11 cellular contexts compared by ENCODE assay signal in the genomic region with DNA sequence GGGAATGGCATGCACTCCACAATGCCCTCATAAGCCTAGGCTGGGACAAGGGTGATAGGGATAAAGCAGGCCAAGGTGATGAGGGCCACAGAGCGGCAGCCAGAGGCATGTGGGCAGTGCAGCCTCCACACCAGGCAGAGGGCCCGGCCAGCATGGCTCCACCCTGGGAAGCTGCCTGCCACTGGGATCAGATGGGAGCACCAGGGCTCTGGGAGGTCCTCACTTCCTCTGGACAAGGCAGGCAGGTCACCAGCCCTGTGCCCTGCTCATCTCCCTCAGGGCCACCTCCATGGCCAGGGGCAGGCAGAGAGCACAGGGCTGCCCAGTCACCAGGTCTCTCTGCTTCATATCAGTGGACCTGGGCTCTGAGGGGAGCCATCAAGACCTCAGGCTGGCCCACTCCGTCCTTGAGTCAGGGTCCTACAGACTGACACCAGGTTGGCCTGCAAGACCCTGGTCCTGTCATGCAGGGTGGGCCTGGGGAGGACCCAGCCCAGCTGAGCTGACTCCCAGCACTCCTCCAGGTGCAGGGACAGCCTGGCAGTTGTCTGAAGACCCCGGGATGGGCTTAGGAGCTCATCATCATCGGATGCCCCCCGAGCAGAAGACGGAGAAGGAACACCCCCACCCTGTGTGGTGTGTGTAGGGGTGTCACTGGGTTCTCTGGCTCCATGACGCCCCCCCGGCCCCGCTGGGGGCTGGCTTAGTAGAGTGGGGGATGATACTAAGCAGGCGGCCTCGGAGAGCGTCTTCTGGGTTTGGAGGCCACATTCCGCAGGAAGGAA. TPM values are rescaled to one million over a fixed set of nuclear protein-coding genes. Genes with fewer than 3 reads are reported as not detected.
DNase-seq lines count a peak whose midpoint lies in the region; ATAC-seq and TF ChIP-seq lines count a peak whose summit lies in the region.
"Not testable (repeated sequence)": the region's sequence is repeated elsewhere in the genome, so short reads cannot be mapped to it uniquely, and the experiment has no call there.
"Had no signal": no experiment of that assay in that cellular context is flagged by ENCODE, and none has a peak within 500 bp of the region (broad histone marks: within the 10 kb centered on the region; RNA-seq: fewer than 3 reads in every experiment).

No MANE protein-coding gene starts in this region.

- not testable (repeated sequence) for H3K4me1 Mint-ChIP-seq in CD4-positive, alpha-beta memory T cell; activated CD8-positive, alpha-beta T cell treated with anti-CD3 and anti-CD28 coated beads, Interleukin-2, amount 10 ng/mL, durations not matched to agents 7 days and 5 days (ENCODE audit: low read depth); activated naive CD8-positive, alpha-beta T cell treated with anti-CD3 and anti-CD28 coated beads for 36 hours; stimulated activated naive B cell treated with anti-CD40 and anti-IgM and Interleukin-4, amounts not matched to agents 10 μg/mL and 1 μg/mL and 100 μg/mL, for 72 hours
- H3K4me1 Mint-ChIP-seq in neural crest cell: peaks cover 11% of the 10 kb centered on the region

- not testable (repeated sequence) for H3K36me3 Mint-ChIP-seq in CD4-positive, alpha-beta memory T cell; activated CD8-positive, alpha-beta T cell treated with anti-CD3 and anti-CD28 coated beads, Interleukin-2, amount 10 ng/mL, durations not matched to agents 7 days and 5 days (ENCODE audit: low read depth); activated naive CD8-positive, alpha-beta T cell treated with anti-CD3 and anti-CD28 coated beads for 36 hours; neural crest cell (ENCODE audit: low read depth); stimulated activated naive B cell treated with anti-CD40 and anti-IgM and Interleukin-4, amounts not matched to agents 10 μg/mL and 1 μg/mL and 100 μg/mL, for 72 hours

- not testable (repeated sequence) for H3K36me3 ChIP-seq in CD4-positive, alpha-beta memory T cell (ENCODE audit: insufficient read depth, low read length); SK-N-SH (replicated peaks in 1 of 2; ENCODE audit: control insufficient read depth in 1 of 2, insufficient read depth in 2 of 2, low read length in 1 of 2); lower lobe of right lung

- H3K27me3 Mint-ChIP-seq in CD4-positive, alpha-beta memory T cell: peaks cover 12% of the 10 kb centered on the region in 2 donors
- not testable (repeated sequence) for H3K27me3 Mint-ChIP-seq in activated CD8-positive, alpha-beta T cell treated with anti-CD3 and anti-CD28 coated beads, Interleukin-2, amount 10 ng/mL, durations not matched to agents 7 days and 5 days (ENCODE audit: low read depth); neural crest cell (ENCODE audit: low read depth)
- H3K27me3 Mint-ChIP-seq in activated naive CD8-positive, alpha-beta T cell treated with anti-CD3 and anti-CD28 coated beads for 36 hours: peaks cover 24% of the 10 kb centered on the region
- peaks cover 37 to 50% of the 10 kb centered on the region in 2 donors for H3K27me3 Mint-ChIP-seq in stimulated activated naive B cell treated with anti-CD40 and anti-IgM and Interleukin-4, amounts not matched to agents 10 μg/mL and 1 μg/mL and 100 μg/mL, for 72 hours

- DNase-seq in CD4-positive, alpha-beta memory T cell; activated CD8-positive, alpha-beta T cell treated with anti-CD3 and anti-CD28 coated beads, Interleukin-2, amount 10 ng/mL, durations not matched to agents 7 days and 5 days; activated naive CD8-positive, alpha-beta T cell treated with anti-CD3 and anti-CD28 coated beads for 36 hours; dorsolateral prefrontal cortex; neural crest cell (ENCODE audit: low read depth, low spot score); stimulated activated naive B cell treated with anti-CD40 and anti-IgM and Interleukin-4, amounts not matched to agents 10 μg/mL and 1 μg/mL and 100 μg/mL, for 72 hours: not testable (repeated sequence)
- peak; percentile 43 for DNase-seq in SK-N-SH
- DNase-seq in lower lobe of right lung: peak; percentile 24

- not testable (repeated sequence) for H3K9me3 ChIP-seq in CD4-positive, alpha-beta memory T cell (ENCODE audit: control insufficient read depth in 1 of 2, low read length in 2 of 2); SK-N-SH; lower lobe of right lung

- H3K27ac Mint-ChIP-seq in CD4-positive, alpha-beta memory T cell; activated CD8-positive, alpha-beta T cell treated with anti-CD3 and anti-CD28 coated beads, Interleukin-2, amount 10 ng/mL, durations not matched to agents 7 days and 5 days; activated naive CD8-positive, alpha-beta T cell treated with anti-CD3 and anti-CD28 coated beads for 36 hours; neural crest cell (ENCODE audit: unreplicated experiment); stimulated activated naive B cell treated with anti-CD40 and anti-IgM and Interleukin-4, amounts not matched to agents 10 μg/mL and 1 μg/mL and 100 μg/mL, for 72 hours: not testable (repeated sequence)

- H4K20me1 ChIP-seq in SK-N-SH (ENCODE audit: insufficient read depth): not testable (repeated sequence)

- H3K9ac ChIP-seq in SK-N-SH: not testable (repeated sequence)

- H3K79me2 ChIP-seq in SK-N-SH (ENCODE audit: insufficient read depth): not testable (repeated sequence)

- H3K27me3 ChIP-seq in CD4-positive, alpha-beta memory T cell (ENCODE audit: insufficient read depth, low read length); SK-N-SH (ENCODE audit: insufficient read depth); dorsolateral prefrontal cortex: not testable (repeated sequence)
- peaks cover 30% of the 10 kb centered on the region for H3K27me3 ChIP-seq in lower lobe of right lung (ENCODE audit: low read depth)

- H2AFZ ChIP-seq in SK-N-SH (ENCODE audit: low read depth): not testable (repeated sequence)

- TF ChIP-seq CTCF in SK-N-SH (IDR thresholded peaks at IDR 0.05); dorsolateral prefrontal cortex (IDR thresholded peaks at IDR 0.05 in 54 of 56, conservative IDR thresholded peaks at IDR 0.05 in 2 of 56; ENCODE audit: low read depth in 1 of 56, partially characterized antibody in 56 of 56); lower lobe of right lung (IDR thresholded peaks at IDR 0.05); neural crest cell (conservative IDR thresholded peaks at IDR 0.05): not testable (repeated sequence)

- POLR2A ChIA-PET in CD4-positive, alpha-beta memory T cell (lab: Charles Lee; ENCODE audit: partially characterized antibody); SK-N-SH (lab: Yijun Ruan, JAX); activated CD8-positive, alpha-beta T cell treated with anti-CD3 and anti-CD28 coated beads, Interleukin-2, amount 10 ng/mL, durations not matched to agents 7 days and 5 days (lab: Charles Lee): not testable (repeated sequence)

- WGBS in SK-N-SH (ENCODE audit: low lambda C conversion rate): 94% methylated on average over 10 of the region's 14 CpGs

- CTCF ChIA-PET in CD4-positive, alpha-beta memory T cell (lab: Charles Lee; ENCODE audit: partially characterized antibody); activated CD8-positive, alpha-beta T cell treated with anti-CD3 and anti-CD28 coated beads, Interleukin-2, amount 10 ng/mL, durations not matched to agents 7 days and 5 days (lab: Charles Lee): not testable (repeated sequence)
- CTCF ChIA-PET in SK-N-SH (lab: Yijun Ruan, JAX): interaction anchor here (1.0 kb wide), 1 partner anchor 175 kb away, joined by 3 read pairs; a partner anchor contains a TSS

- intact Hi-C loops in CD4-positive, alpha-beta memory T cell (cut with micrococcal nuclease); dorsolateral prefrontal cortex (cut with DNase I); lower lobe of right lung (cut with DNase I): not testable (repeated sequence)

- H3F3A ChIP-seq in SK-N-SH (replicated peaks; ENCODE audit: insufficient read depth): not testable (repeated sequence)

- H3K4me3 ChIP-seq in CD4-positive, alpha-beta memory T cell (ENCODE audit: low read length in 2 of 2); SK-N-SH (ENCODE audit: low read depth in 2 of 2, low read length in 1 of 2); lower lobe of right lung: not testable (repeated sequence)
- H3K4me3 ChIP-seq in dorsolateral prefrontal cortex: peak overlapping the region in 48 of 59 donors; percentile 23 to 84 (median 62)

- not testable (repeated sequence) for H3K4me2 ChIP-seq in SK-N-SH

- TF ChIP-seq RAD21 in SK-N-SH (IDR thresholded peaks at IDR 0.05; ENCODE audit: low read length): not testable (repeated sequence)

- H3K4me1 ChIP-seq in CD4-positive, alpha-beta memory T cell (ENCODE audit: insufficient read depth, low read length); lower lobe of right lung: not testable (repeated sequence)
- H3K4me1 ChIP-seq in SK-N-SH (ENCODE audit: control insufficient read depth in 1 of 2, insufficient read depth in 2 of 2, low read depth in 1 of 2, low read length in 1 of 2): peaks cover 0 to 27% of the 10 kb centered on the region in 2 experiments; a peak in 1 of 4 replicates

- not testable (repeated sequence) for TF ChIP-seq EP300 in SK-N-SH (IDR thresholded peaks at IDR 0.05; ENCODE audit: borderline replicate concordance in 1 of 2, low read depth in 1 of 2, low read length in 1 of 2)

- H3K9me3 Mint-ChIP-seq in CD4-positive, alpha-beta memory T cell; activated CD8-positive, alpha-beta T cell treated with anti-CD3 and anti-CD28 coated beads, Interleukin-2, amount 10 ng/mL, durations not matched to agents 7 days and 5 days (ENCODE audit: insufficient read depth); activated naive CD8-positive, alpha-beta T cell treated with anti-CD3 and anti-CD28 coated beads for 36 hours; neural crest cell; stimulated activated naive B cell treated with anti-CD40 and anti-IgM and Interleukin-4, amounts not matched to agents 10 μg/mL and 1 μg/mL and 100 μg/mL, for 72 hours: not testable (repeated sequence)

- not testable (repeated sequence) for H3K27ac ChIP-seq in CD4-positive, alpha-beta memory T cell (ENCODE audit: low read depth, low read length); SK-N-SH (ENCODE audit: low read depth in 2 of 2, low read length in 1 of 2); lower lobe of right lung
- peak overlapping the region in 43 of 59 donors; percentile 3 to 87 (median 61) for H3K27ac ChIP-seq in dorsolateral prefrontal cortex

- ATAC-seq in activated CD8-positive, alpha-beta T cell treated with anti-CD3 and anti-CD28 coated beads, Interleukin-2, amount 10 ng/mL, durations not matched to agents 7 days and 5 days; lower lobe of right lung; stimulated activated naive B cell treated with anti-CD40 and anti-IgM and Interleukin-4, amounts not matched to agents 10 μg/mL and 1 μg/mL and 100 μg/mL, for 72 hours (replicated peaks): not testable (repeated sequence)

- H3K9me2 ChIP-seq in SK-N-SH: not testable (repeated sequence)

- H3K4me3 Mint-ChIP-seq in CD4-positive, alpha-beta memory T cell: peak overlapping the region in 5 of 8 donors; percentile 20 to 75 (median 57)
- peak overlapping the region; percentile 42 for H3K4me3 Mint-ChIP-seq in activated CD8-positive, alpha-beta T cell treated with anti-CD3 and anti-CD28 coated beads, Interleukin-2, amount 10 ng/mL, durations not matched to agents 7 days and 5 days
- H3K4me3 Mint-ChIP-seq in activated naive CD8-positive, alpha-beta T cell treated with anti-CD3 and anti-CD28 coated beads for 36 hours: peak overlapping the region; percentile 51
- peak overlapping the region; percentile 84 for H3K4me3 Mint-ChIP-seq in neural crest cell
- peak overlapping the region; percentile 62 to 64 for H3K4me3 Mint-ChIP-seq in stimulated activated naive B cell treated with anti-CD40 and anti-IgM and Interleukin-4, amounts not matched to agents 10 μg/mL and 1 μg/mL and 100 μg/mL, for 72 hours

RNA-seq across cellular contexts. Expression of a gene that starts 33.3 kb away (rescaled TPM):
- total RNA-seq in CD4-positive, alpha-beta memory T cell: under 1 TPM; 0.22 to 0.23 TPM
- under 1 TPM in 1 of 2 donors, not detected in 1; 0.15 TPM for polyA plus RNA-seq in CD4-positive, alpha-beta memory T cell
- polyA plus RNA-seq in SK-N-SH (2012; rRNA removed): 0.03 and 0.23 TPM in 2 replicates
- polyA plus RNA-seq in SK-N-SH (2012; cell fraction: cytosol; rRNA removed): 0.08 TPM in 1 of 2 replicates, not detected in the other
- 0.67 and 1.2 TPM in 2 replicates for polyA plus RNA-seq in SK-N-SH (2012; cell fraction: nucleus; rRNA removed)
- total RNA-seq in activated CD8-positive, alpha-beta T cell treated with anti-CD3 and anti-CD28 coated beads, Interleukin-2, amount 10 ng/mL, durations not matched to agents 7 days and 5 days: not detected
- not detected for total RNA-seq in activated naive CD8-positive, alpha-beta T cell treated with anti-CD3 and anti-CD28 coated beads for 36 hours
- 100 to 1,000 TPM in 18 of 120 experiments, 10 to 100 TPM in 101, 1 to 10 TPM in 1; 8.8 to 164 (median 65.6) TPM for total RNA-seq in dorsolateral prefrontal cortex
- 33.9 TPM for total RNA-seq in lower lobe of right lung
- total RNA-seq in neural crest cell: 0.09 and 1.3 TPM in 2 replicates
- total RNA-seq: dermis microvascular lymphatic vessel endothelial cell, GM23248, pulmonary artery endothelial cell had no signal
- polyA plus RNA-seq: GM23248 had no signal
